Comparison of ENCODE assay signal across 1 cellular context in genomic region chr1:110879758-110880606, GRCh38.
TF ChIP-seq lines count a peak whose summit lies in the region.

No MANE protein-coding gene starts in this region.

TF ChIP-seq in K562, 482 proteins besides CTCF, POLR2A, EP300 and RAD21 (continued from another document and continues in another):
- TF ChIP-seq KDM4B (IDR thresholded peaks at IDR 0.05; ENCODE audit: borderline replicate concordance in 2 of 2, low read depth in 1 of 2), result no peak
- peak; percentile 69 for TF ChIP-seq SMAD1 (IDR thresholded peaks at IDR 0.05; ENCODE audit: low read depth, low read length, partially characterized antibody)
- 0 out of 2 replicates have a peak, but pooled peaks have one; percentile 32 for TF ChIP-seq ZNF197 (CRISPR knock-in tag; IDR thresholded peaks at IDR 0.05; ENCODE audit: low read depth)
- peak in 1 of 2 experiments; percentile 79; a peak in 2 of 4 replicates for TF ChIP-seq RCOR1 (IDR thresholded peaks at IDR 0.05; ENCODE audit: borderline replicate concordance in 1 of 2, low read depth in 2 of 2, low read length in 2 of 2)
- 0 out of 2 replicates have a peak, but pooled peaks have one; percentile 18 for TF ChIP-seq ELF4 (CRISPR knock-in tag; IDR thresholded peaks at IDR 0.05)
- peak; percentile 56; the same call in 1 of the 2 replicates for TF ChIP-seq HINFP (tag; conservative IDR thresholded peaks at IDR 0.05; ENCODE audit: low read depth)
- TF ChIP-seq, protein P1, sequence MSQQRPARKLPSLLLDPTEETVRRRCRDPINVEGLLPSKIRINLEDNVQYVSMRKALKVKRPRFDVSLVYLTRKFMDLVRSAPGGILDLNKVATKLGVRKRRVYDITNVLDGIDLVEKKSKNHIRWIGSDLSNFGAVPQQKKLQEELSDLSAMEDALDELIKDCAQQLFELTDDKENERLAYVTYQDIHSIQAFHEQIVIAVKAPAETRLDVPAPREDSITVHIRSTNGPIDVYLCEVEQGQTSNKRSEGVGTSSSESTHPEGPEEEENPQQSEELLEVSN (IDR thresholded peaks at IDR 0.05; ENCODE audit: borderline replicate concordance in 1 of 2, extremely low read depth in 1 of 2, insufficient read depth in 1 of 2, insufficient read length in 1 of 2, low read depth in 1 of 2, low read length in 1 of 2, poor library complexity in 1 of 2, severe bottlenecking in 1 of 2), result peak in 1 of 2 experiments; percentile 19
- no peak for TF ChIP-seq NFXL1 (CRISPR knock-in tag; IDR thresholded peaks at IDR 0.05)
- no peak for TF ChIP-seq BCLAF1 (IDR thresholded peaks at IDR 0.05; ENCODE audit: borderline replicate concordance in 1 of 2, control insufficient read depth in 1 of 2, low read depth in 2 of 2, low read length in 1 of 2)
- TF ChIP-seq HMBOX1 (IDR thresholded peaks at IDR 0.05), result peak; percentile 90
- TF ChIP-seq, protein P2, sequence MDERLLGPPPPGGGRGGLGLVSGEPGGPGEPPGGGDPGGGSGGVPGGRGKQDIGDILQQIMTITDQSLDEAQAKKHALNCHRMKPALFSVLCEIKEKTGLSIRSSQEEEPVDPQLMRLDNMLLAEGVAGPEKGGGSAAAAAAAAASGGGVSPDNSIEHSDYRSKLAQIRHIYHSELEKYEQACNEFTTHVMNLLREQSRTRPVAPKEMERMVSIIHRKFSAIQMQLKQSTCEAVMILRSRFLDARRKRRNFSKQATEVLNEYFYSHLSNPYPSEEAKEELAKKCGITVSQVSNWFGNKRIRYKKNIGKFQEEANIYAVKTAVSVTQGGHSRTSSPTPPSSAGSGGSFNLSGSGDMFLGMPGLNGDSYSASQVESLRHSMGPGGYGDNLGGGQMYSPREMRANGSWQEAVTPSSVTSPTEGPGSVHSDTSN (CRISPR knock-in tag; IDR thresholded peaks at IDR 0.05; ENCODE audit: low read depth), result no peak
- TF ChIP-seq, protein P2 (tag; conservative IDR thresholded peaks at IDR 0.05; ENCODE audit: low read depth), result no peak
- no peak for TF ChIP-seq HEY1 (CRISPR knock-in tag; IDR thresholded peaks at IDR 0.05; ENCODE audit: borderline replicate concordance)
- TF ChIP-seq ZNF146 (CRISPR knock-in tag; IDR thresholded peaks at IDR 0.05; ENCODE audit: unreplicated experiment), result no peak
- TF ChIP-seq XRCC4 (IDR thresholded peaks at IDR 0.05; ENCODE audit: extremely low read depth, insufficient read depth, insufficient read length), result no peak
- 0 out of 2 replicates have a peak, but pooled peaks have one; percentile 51 for TF ChIP-seq IFI16 (CRISPR knock-in tag; IDR thresholded peaks at IDR 0.05)
- TF ChIP-seq ZKSCAN3 (CRISPR knock-in tag; IDR thresholded peaks at IDR 0.05), result no peak
- no peak for TF ChIP-seq STAG1 (CRISPR knock-in tag; IDR thresholded peaks at IDR 0.05; ENCODE audit: borderline replicate concordance)
- peak; percentile 73 for TF ChIP-seq ZKSCAN8 (CRISPR knock-in tag; IDR thresholded peaks at IDR 0.05)
- TF ChIP-seq, protein P3, sequence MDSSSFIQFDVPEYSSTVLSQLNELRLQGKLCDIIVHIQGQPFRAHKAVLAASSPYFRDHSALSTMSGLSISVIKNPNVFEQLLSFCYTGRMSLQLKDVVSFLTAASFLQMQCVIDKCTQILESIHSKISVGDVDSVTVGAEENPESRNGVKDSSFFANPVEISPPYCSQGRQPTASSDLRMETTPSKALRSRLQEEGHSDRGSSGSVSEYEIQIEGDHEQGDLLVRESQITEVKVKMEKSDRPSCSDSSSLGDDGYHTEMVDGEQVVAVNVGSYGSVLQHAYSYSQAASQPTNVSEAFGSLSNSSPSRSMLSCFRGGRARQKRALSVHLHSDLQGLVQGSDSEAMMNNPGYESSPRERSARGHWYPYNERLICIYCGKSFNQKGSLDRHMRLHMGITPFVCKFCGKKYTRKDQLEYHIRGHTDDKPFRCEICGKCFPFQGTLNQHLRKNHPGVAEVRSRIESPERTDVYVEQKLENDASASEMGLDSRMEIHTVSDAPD (CRISPR knock-in tag; IDR thresholded peaks at IDR 0.05), result no peak
- TF ChIP-seq ZNF449 (CRISPR knock-in tag; IDR thresholded peaks at IDR 0.05), result 0 out of 2 replicates have a peak, but pooled peaks have one; percentile 52
- no peak for TF ChIP-seq ZNF79 (CRISPR knock-in tag; IDR thresholded peaks at IDR 0.05; ENCODE audit: low read depth)
- peak; percentile 53; the same call in 1 of the 2 replicates for TF ChIP-seq CREB1 (IDR thresholded peaks at IDR 0.05)
- peak; percentile 59 for TF ChIP-seq CREB1 (CRISPR knock-in tag; IDR thresholded peaks at IDR 0.05)
- no peak for TF ChIP-seq ZNF696 (CRISPR knock-in tag; conservative IDR thresholded peaks at IDR 0.05)
- TF ChIP-seq ZBTB2 (IDR thresholded peaks at IDR 0.05), result peak; percentile 77; the same call in 1 of the 2 replicates
- peak; percentile 28 for TF ChIP-seq DACH1 (IDR thresholded peaks at IDR 0.05; ENCODE audit: partially characterized antibody)
- TF ChIP-seq CBFA2T3 (IDR thresholded peaks at IDR 0.05), result peak; percentile 61
- TF ChIP-seq MEF2A (IDR thresholded peaks at IDR 0.05; ENCODE audit: control insufficient read depth, low read depth, low read length), result no peak
- TF ChIP-seq, protein P4, sequence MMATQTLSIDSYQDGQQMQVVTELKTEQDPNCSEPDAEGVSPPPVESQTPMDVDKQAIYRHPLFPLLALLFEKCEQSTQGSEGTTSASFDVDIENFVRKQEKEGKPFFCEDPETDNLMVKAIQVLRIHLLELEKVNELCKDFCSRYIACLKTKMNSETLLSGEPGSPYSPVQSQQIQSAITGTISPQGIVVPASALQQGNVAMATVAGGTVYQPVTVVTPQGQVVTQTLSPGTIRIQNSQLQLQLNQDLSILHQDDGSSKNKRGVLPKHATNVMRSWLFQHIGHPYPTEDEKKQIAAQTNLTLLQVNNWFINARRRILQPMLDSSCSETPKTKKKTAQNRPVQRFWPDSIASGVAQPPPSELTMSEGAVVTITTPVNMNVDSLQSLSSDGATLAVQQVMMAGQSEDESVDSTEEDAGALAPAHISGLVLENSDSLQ (IDR thresholded peaks at IDR 0.05), result peak; percentile 73
- TF ChIP-seq TCFL5 (CRISPR knock-in tag; conservative IDR thresholded peaks at IDR 0.05), result no peak
- no peak for TF ChIP-seq PHF21A (IDR thresholded peaks at IDR 0.05; ENCODE audit: borderline replicate concordance, low read depth)
- no peak for TF ChIP-seq HMG20B (CRISPR knock-in tag; IDR thresholded peaks at IDR 0.05)
- no peak for TF ChIP-seq ZNF277 (CRISPR knock-in tag; IDR thresholded peaks at IDR 0.05; ENCODE audit: borderline replicate concordance)
- TF ChIP-seq ATF7 (IDR thresholded peaks at IDR 0.05), result peak; percentile 87
- TF ChIP-seq ZNF507 (tag; conservative IDR thresholded peaks at IDR 0.05), result no peak
- no peak for TF ChIP-seq NFATC3 (IDR thresholded peaks at IDR 0.05)
